Comparison of ENCODE assay signal across 25 cellular contexts in the genomic region with DNA sequence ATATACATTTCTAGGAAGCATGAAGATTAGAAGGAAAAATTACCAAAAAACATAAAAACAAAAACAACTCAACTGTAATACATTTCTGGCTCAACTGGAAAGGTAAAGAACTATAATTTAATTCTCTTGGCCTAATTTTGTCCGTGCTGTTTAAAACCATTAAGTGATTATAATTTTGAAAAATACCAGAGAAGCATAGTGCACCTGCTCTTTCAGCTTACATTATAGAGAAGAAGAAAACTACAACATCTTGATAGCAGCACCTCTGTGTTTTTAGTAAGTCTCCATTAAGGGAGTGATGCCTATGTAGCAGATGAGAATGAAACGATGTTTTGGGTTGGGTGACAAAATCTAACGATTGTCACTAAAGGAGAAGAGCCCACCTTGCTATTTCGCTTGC.
"Had no signal": no experiment of that assay in that cellular context is flagged by ENCODE, and none has a peak within 500 bp of the region (broad histone marks: within the 10 kb centered on the region; RNA-seq: fewer than 3 reads in every experiment).

No MANE protein-coding gene starts in this region.

- H3K79me2 ChIP-seq: parathyroid adenoma had no signal

- H3K27me3 ChIP-seq: ovary, right lobe of liver, sigmoid colon, stomach, thyroid gland, tibial nerve, upper lobe of left lung, vagina had no signal

- DNase-seq: natural killer cell; occipital lobe; ovary; posterior cingulate gyrus; psoas muscle; right cardiac atrium; right lobe of liver; sigmoid colon; small intestine; stimulated activated CD4-positive, alpha-beta T cell treated with anti-CD3 and anti-CD28 coated beads, Interleukin-15, amount 100 ng/mL, for 24 hours; stimulated activated CD4-positive, alpha-beta T cell treated with anti-CD3 and anti-CD28 coated beads, Interleukin-2, amount 100 ng/mL, for 24 hours; stimulated activated CD4-positive, alpha-beta T cell treated with anti-CD3 and anti-CD28 coated beads, Interleukin-2, amount 100 ng/mL, for 48 hours; stimulated activated CD4-positive, alpha-beta T cell treated with anti-CD3 and anti-CD28 coated beads, Interleukin-4, amount 100 ng/mL, for 24 hours; stimulated activated naive B cell treated with anti-CD40 and anti-IgM and Interleukin-4, amounts not matched to agents 10 μg/mL and 1 μg/mL and 100 μg/mL, for 72 hours; stimulated activated naive CD4-positive, alpha-beta T cell treated with Interleukin-2 at 50 U/mL for 16 hours; stomach; thyroid gland; trophoblast cell; upper lobe of left lung had no signal

- ATAC-seq: natural killer cell; psoas muscle; right cardiac atrium; right lobe of liver; stimulated activated effector memory CD8-positive, alpha-beta T cell treated with anti-CD3 and anti-CD28 coated beads, Interleukin-12 subunit alpha, Interleukin-12 subunit beta, amount 100 ng/mL, for 72 hours; stimulated activated naive B cell treated with anti-CD40 and anti-IgM and Interleukin-4, amounts not matched to agents 10 μg/mL and 1 μg/mL and 100 μg/mL, for 72 hours had no signal

- H3K4me3 ChIP-seq: neural progenitor cell, ovary, psoas muscle, right lobe of liver, sigmoid colon, stomach, thoracic aorta, thyroid gland, tibial nerve, upper lobe of left lung, vagina had no signal

- H3K4me1 ChIP-seq: parathyroid adenoma, psoas muscle, right lobe of liver, sigmoid colon, stomach, thyroid gland, tibial nerve, upper lobe of left lung, vagina had no signal

- H3K9me3 ChIP-seq: ovary, psoas muscle, sigmoid colon, stomach, thoracic aorta, thyroid gland, tibial nerve, upper lobe of left lung, vagina had no signal

- H3K9ac ChIP-seq: neural progenitor cell, parathyroid adenoma had no signal

- H2AFZ ChIP-seq: neural progenitor cell, parathyroid adenoma had no signal

- H3K27ac ChIP-seq: neural progenitor cell, ovary, parathyroid adenoma, psoas muscle, right lobe of liver, sigmoid colon, stomach, thoracic aorta, thyroid gland, tibial nerve, upper lobe of left lung, vagina had no signal

- H3K36me3 ChIP-seq: neural progenitor cell, ovary, right lobe of liver, sigmoid colon, stomach, thoracic aorta, thyroid gland, tibial nerve, upper lobe of left lung, vagina had no signal

- H3K4me2 ChIP-seq: neural progenitor cell had no signal
